Comparison of ENCODE assay signal across 9 cellular contexts in the genomic region with DNA sequence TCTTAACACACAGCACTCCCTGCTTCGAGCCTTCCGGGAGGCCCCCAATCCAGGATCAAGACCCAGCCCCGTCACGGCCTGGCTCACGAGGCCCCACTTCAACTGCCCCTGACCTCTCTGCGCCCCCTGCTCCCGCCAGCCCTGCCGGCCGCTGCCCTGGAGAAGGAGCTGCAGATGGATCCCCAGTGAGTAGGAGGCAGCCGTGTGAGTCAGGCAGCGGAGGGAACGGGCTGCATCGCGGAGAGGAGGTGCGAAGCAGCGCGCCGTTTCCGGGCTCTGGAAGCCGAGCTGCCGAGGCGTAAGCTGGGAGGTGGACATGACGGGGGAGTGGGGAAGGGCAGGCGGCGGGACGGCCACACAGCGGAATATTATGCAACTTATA.
A peak's percentile ranks its signal among the peaks of the same experiment; 100 is the strongest.
DNase-seq lines count a peak whose midpoint lies in the region; ATAC-seq and TF ChIP-seq lines count a peak whose summit lies in the region.
"Had no signal": no experiment of that assay in that cellular context is flagged by ENCODE, and none has a peak within 500 bp of the region (broad histone marks: within the 10 kb centered on the region; RNA-seq: fewer than 3 reads in every experiment).

No MANE protein-coding gene starts in this region.

- H3K4me3 ChIP-seq in heart left ventricle (peak overlapping the region in 1 of 12 donors; percentile 12), right atrium auricular region (peak overlapping the region in 1 of 2 donors; percentile 17), choroid plexus epithelial cell (ENCODE audit: low read depth, low read length) (peak overlapping the region; percentile 11)
- H3K4me3 ChIP-seq: K562 had no signal

- in situ Hi-C loops in KBM-7 (cut with MboI; ENCODE audit: low pct_unique_long_range_greater_than_20kb, low sequenced_read_pairs), result no loop called here

- intact Hi-C loops in heart left ventricle (cut with DNase I), result loop anchor here (5.0 to 10.0 kb wide), 8 partner anchors 272 to 935 kb away; a partner anchor contains a TSS

- no peak for TF ChIP-seq POLR2A in heart left ventricle (IDR thresholded peaks at IDR 0.05)

- H3K27ac ChIP-seq in heart left ventricle (no peak overlapping the region), right atrium auricular region (no peak overlapping the region)

- H3K9me3 ChIP-seq in heart left ventricle, result no peaks in the 10 kb centered on the region
- no peaks in the 10 kb centered on the region for H3K9me3 ChIP-seq in right atrium auricular region

- 2 to 6% (median 3%) methylated on average over 14 to 27 of the region's 27 CpGs for WGBS in heart left ventricle, 4 donors

- TF ChIP-seq CTCF in heart left ventricle (IDR thresholded peaks at IDR 0.05), result no peak
- no peak for TF ChIP-seq CTCF in right atrium auricular region (IDR thresholded peaks at IDR 0.05)
- TF ChIP-seq CTCF in choroid plexus epithelial cell (conservative IDR thresholded peaks at IDR 0.05; ENCODE audit: low read depth, low read length), result no peak

- peak in 1 of 5 donors; percentile 59 for DNase-seq in heart left ventricle
- DNase-seq in right atrium auricular region (ENCODE audit: low spot score), result no peak
- peak; percentile 61 for DNase-seq in choroid plexus epithelial cell (ENCODE audit: low read depth)
- DNase-seq in lung microvascular endothelial cell (ENCODE audit: low read depth in 2 of 2), result peak; percentile 25 to 59
- DNase-seq in NCI-H146 treated with DMSO at 0.1 percent for 48 hours (lab: John Stamatoyannopoulos, UW; ENCODE audit: unreplicated experiment), result no peak
- DNase-seq in KBM-7, result no peak
- no peak for DNase-seq in activated effector memory CD4-positive, alpha-beta T cell treated with anti-CD3 and anti-CD28 coated beads, Interleukin-2, amount 50 U/mL, for 16 hours
- DNase-seq in NCI-H345 treated with DMSO at 0.1 percent for 48 hours (lab: John Stamatoyannopoulos, UW; ENCODE audit: unreplicated experiment), result no peak

- H3K4me1 ChIP-seq in heart left ventricle (peaks cover 0 to 24% (median 17%) of the 10 kb centered on the region in 12 donors), right atrium auricular region (peaks cover 0 to 22% of the 10 kb centered on the region in 2 donors)

- peak in 3 of 4 donors; percentile 10 to 61 (median 17) for ATAC-seq in heart left ventricle
- ATAC-seq: K562 had no signal

- H3K27me3 ChIP-seq in heart left ventricle, result peaks cover 9 to 67% (median 51%) of the 10 kb centered on the region in 9 donors
- H3K27me3 ChIP-seq in right atrium auricular region, result peaks cover 4 to 30% of the 10 kb centered on the region in 2 donors

- no peaks in the 10 kb centered on the region for H3K36me3 ChIP-seq in heart left ventricle
- no peaks in the 10 kb centered on the region for H3K36me3 ChIP-seq in right atrium auricular region

Comparison
In these comparisons a context has a peak if more than half of its experiments do, and no peak if none do; other contexts are left out.
1. DNase-seq: peak in choroid plexus epithelial cell (single experiment) and lung microvascular endothelial cell (2 of 2); none in right atrium auricular region (single experiment), NCI-H146 treated with DMSO at 0.1 percent for 48 hours (single experiment), KBM-7 (single experiment), activated effector memory CD4-positive, alpha-beta T cell treated with anti-CD3 and anti-CD28 coated beads, Interleukin-2, amount 50 U/mL, for 16 hours (single experiment) and NCI-H345 treated with DMSO at 0.1 percent for 48 hours (single experiment).